ENCODE assay signal across 11 cellular contexts in genomic region chr1:85289207-85289847, GRCh38. TPM values are rescaled to one million over a fixed set of nuclear protein-coding genes. Genes with fewer than 3 reads are reported as not detected.
DNase-seq lines count a peak whose midpoint lies in the region; ATAC-seq lines count a peak whose summit lies in the region.
"Had no signal": no experiment of that assay in that cellular context is flagged by ENCODE, and none has a peak within 500 bp of the region (broad histone marks: within the 10 kb centered on the region; RNA-seq: fewer than 3 reads in every experiment).

No MANE protein-coding gene starts in this region.

- peaks cover 0 to 3% (median 0%) of the 10 kb centered on the region in 5 donors for H3K27me3 Mint-ChIP-seq in naive thymus-derived CD8-positive, alpha-beta T cell
- H3K27me3 Mint-ChIP-seq: activated naive CD4-positive, alpha-beta T cell treated with anti-CD3 and anti-CD28 coated beads, Interleukin-2, amount 50 U/mL, for 24 hours had no signal

- POLR2A ChIA-PET in naive thymus-derived CD8-positive, alpha-beta T cell (lab: Charles Lee) = no interaction called here

- no peaks in the 10 kb centered on the region for H3K9me3 Mint-ChIP-seq in naive thymus-derived CD8-positive, alpha-beta T cell
- H3K9me3 Mint-ChIP-seq: activated naive CD4-positive, alpha-beta T cell treated with anti-CD3 and anti-CD28 coated beads, Interleukin-2, amount 50 U/mL, for 24 hours; stimulated activated naive CD8-positive, alpha-beta T cell treated with anti-CD3 and anti-CD28 coated beads, Interleukin-15, Interleukin-2, amounts not matched to agents 100 ng/mL and 50 ng/mL, for 24 hours had no signal

- no peak overlapping the region for H3K27ac ChIP-seq in substantia nigra (ENCODE audit: low read depth, low read length, poor library complexity, severe bottlenecking)

- peak overlapping the region in 1 of 10 donors; percentile 42 for H3K27ac Mint-ChIP-seq in naive thymus-derived CD8-positive, alpha-beta T cell
- H3K27ac Mint-ChIP-seq: activated naive CD4-positive, alpha-beta T cell treated with anti-CD3 and anti-CD28 coated beads, Interleukin-2, amount 50 U/mL, for 24 hours; stimulated activated naive CD8-positive, alpha-beta T cell treated with anti-CD3 and anti-CD28 coated beads, Interleukin-15, Interleukin-2, amounts not matched to agents 100 ng/mL and 50 ng/mL, for 24 hours had no signal

- no peak overlapping the region for H3K4me3 Mint-ChIP-seq in naive thymus-derived CD8-positive, alpha-beta T cell
- H3K4me3 Mint-ChIP-seq: activated naive CD4-positive, alpha-beta T cell treated with anti-CD3 and anti-CD28 coated beads, Interleukin-2, amount 50 U/mL, for 24 hours; stimulated activated naive CD8-positive, alpha-beta T cell treated with anti-CD3 and anti-CD28 coated beads, Interleukin-15, Interleukin-2, amounts not matched to agents 100 ng/mL and 50 ng/mL, for 24 hours had no signal

- DNase-seq in Daoy (ENCODE audit: low read depth) = peak; percentile 98
- DNase-seq in SW 1271 (lab: John Stamatoyannopoulos, UW) = peak; percentile 55 to 89
- DNase-seq in kidney glomerular epithelial cell (lab: John Stamatoyannopoulos, UW) = peak; percentile 95
- DNase-seq in naive thymus-derived CD8-positive, alpha-beta T cell = no peak
- no peak for DNase-seq in substantia nigra (lab: John Stamatoyannopoulos, UW)
- no peak for DNase-seq in NCI-H526 treated with DMSO at 0.1 percent for 48 hours (lab: John Stamatoyannopoulos, UW)
- DNase-seq: NCI-H2029 treated with DMSO at 0.1 percent for 48 hours had no signal

- no peaks in the 10 kb centered on the region for H3K36me3 Mint-ChIP-seq in naive thymus-derived CD8-positive, alpha-beta T cell
- H3K36me3 Mint-ChIP-seq: activated naive CD4-positive, alpha-beta T cell treated with anti-CD3 and anti-CD28 coated beads, Interleukin-2, amount 50 U/mL, for 24 hours had no signal

- peak; percentile 10 for ATAC-seq in HG02642 (IDR thresholded peaks at IDR 0.05; ENCODE audit: poor library complexity, unreplicated experiment)
- ATAC-seq in naive thymus-derived CD8-positive, alpha-beta T cell = no peak
- no peak for ATAC-seq in HG03025 (IDR thresholded peaks at IDR 0.05; ENCODE audit: low FRiP score, unreplicated experiment)

- H3K4me1 Mint-ChIP-seq in naive thymus-derived CD8-positive, alpha-beta T cell = peaks cover 0 to 12% (median 0%) of the 10 kb centered on the region in 4 donors

RNA-seq across cellular contexts. Expression of gene BCL10, which starts 12.9 kb away (rescaled TPM):
- total RNA-seq in Daoy (2014; rRNA removed; shearing (Covaris generic)) = 50.7 and 73.2 TPM in 2 replicates
- total RNA-seq in naive thymus-derived CD8-positive, alpha-beta T cell = 10 to 100 TPM; 31.4 to 36.2 TPM
- 10 to 100 TPM; 11.6 to 18.7 (median 15.5) TPM for polyA plus RNA-seq in naive thymus-derived CD8-positive, alpha-beta T cell

RNA-seq across cellular contexts. Expression of gene C1orf52, which starts 29.9 kb away (rescaled TPM):
- 55.1 and 62.1 TPM in 2 replicates for total RNA-seq in Daoy (2014; rRNA removed; shearing (Covaris generic))
- 10 to 100 TPM; 48.7 to 52.5 TPM for total RNA-seq in naive thymus-derived CD8-positive, alpha-beta T cell
- polyA plus RNA-seq in naive thymus-derived CD8-positive, alpha-beta T cell = 10 to 100 TPM; 15.3 to 28.7 (median 22.4) TPM

Comparison
In these comparisons a context has a peak if more than half of its experiments do, and no peak if none do; other contexts are left out.
1. DNase-seq: peak in Daoy (single experiment), SW 1271 (2 of 2) and kidney glomerular epithelial cell (single experiment); none in naive thymus-derived CD8-positive, alpha-beta T cell (0 of 10), substantia nigra (0 of 49) and NCI-H526 treated with DMSO at 0.1 percent for 48 hours (single experiment).